ENCODE assay signal across 13 cellular contexts in genomic region chr2:75047907-75048625, GRCh38.
DNase-seq lines count a peak whose midpoint lies in the region; ATAC-seq and TF ChIP-seq lines count a peak whose summit lies in the region.
"Had no signal": no experiment of that assay in that cellular context is flagged by ENCODE, and none has a peak within 500 bp of the region (broad histone marks: within the 10 kb centered on the region; RNA-seq: fewer than 3 reads in every experiment).

No MANE protein-coding gene starts in this region.

- ATAC-seq in GM18870 (IDR thresholded peaks at IDR 0.05; ENCODE audit: unreplicated experiment): no peak
- ATAC-seq: activated CD8-positive, alpha-beta memory T cell treated with anti-CD3 and anti-CD28 coated beads, Interleukin-2, amount 10 ng/mL, durations not matched to agents 7 days and 5 days; right lobe of liver had no signal

- no peaks in the 10 kb centered on the region for H3K27me3 Mint-ChIP-seq in nephron (ENCODE audit: low read depth)
- H3K27me3 Mint-ChIP-seq in activated naive CD8-positive, alpha-beta T cell treated with anti-CD3 and anti-CD28 coated beads for 36 hours: no peaks in the 10 kb centered on the region
- H3K27me3 Mint-ChIP-seq: activated CD8-positive, alpha-beta memory T cell treated with anti-CD3 and anti-CD28 coated beads, Interleukin-2, amount 10 ng/mL, durations not matched to agents 7 days and 5 days; memory B cell had no signal

- no peaks in the 10 kb centered on the region for H3K27me3 ChIP-seq in BE2C
- H3K27me3 ChIP-seq: right lobe of liver had no signal

- TF ChIP-seq CTCF in choroid plexus epithelial cell (conservative IDR thresholded peaks at IDR 0.05; ENCODE audit: low read depth, low read length): no peak
- no peak for TF ChIP-seq CTCF in nephron (IDR thresholded peaks at IDR 0.05; ENCODE audit: unreplicated experiment in 3 of 3)
- TF ChIP-seq CTCF in BE2C (IDR thresholded peaks at IDR 0.05; ENCODE audit: low read depth, low read length): no peak

- H3K9me3 ChIP-seq in BE2C: no peaks in the 10 kb centered on the region
- H3K9me3 ChIP-seq: right lobe of liver had no signal

- no peaks in the 10 kb centered on the region for H3K36me3 Mint-ChIP-seq in nephron (ENCODE audit: low read depth)
- no peaks in the 10 kb centered on the region for H3K36me3 Mint-ChIP-seq in activated naive CD8-positive, alpha-beta T cell treated with anti-CD3 and anti-CD28 coated beads for 36 hours
- H3K36me3 Mint-ChIP-seq: activated CD8-positive, alpha-beta memory T cell treated with anti-CD3 and anti-CD28 coated beads, Interleukin-2, amount 10 ng/mL, durations not matched to agents 7 days and 5 days had no signal

- H3K27ac Mint-ChIP-seq in nephron: peak overlapping the region in 2 of 3 experiments; percentile 71 to 82
- H3K27ac Mint-ChIP-seq in activated naive CD8-positive, alpha-beta T cell treated with anti-CD3 and anti-CD28 coated beads for 36 hours: no peak overlapping the region
- H3K27ac Mint-ChIP-seq: activated CD8-positive, alpha-beta memory T cell treated with anti-CD3 and anti-CD28 coated beads, Interleukin-2, amount 10 ng/mL, durations not matched to agents 7 days and 5 days; memory B cell had no signal

- no peaks in the 10 kb centered on the region for H3K4me1 ChIP-seq in BE2C
- H3K4me1 ChIP-seq: right lobe of liver had no signal

- H3K9me3 Mint-ChIP-seq in nephron: no peaks in the 10 kb centered on the region
- no peaks in the 10 kb centered on the region for H3K9me3 Mint-ChIP-seq in activated naive CD8-positive, alpha-beta T cell treated with anti-CD3 and anti-CD28 coated beads for 36 hours
- H3K9me3 Mint-ChIP-seq: memory B cell had no signal

- H3K4me3 ChIP-seq in choroid plexus epithelial cell (ENCODE audit: low read depth, low read length): no peak overlapping the region
- no peak overlapping the region for H3K4me3 ChIP-seq in BE2C (ENCODE audit: low read depth, low read length)
- H3K4me3 ChIP-seq: right lobe of liver had no signal

- peak; percentile 69 for DNase-seq in DMS53 (lab: John Stamatoyannopoulos, UW)
- DNase-seq in NCI-H226: peak; percentile 43
- DNase-seq in choroid plexus epithelial cell (ENCODE audit: low read depth): peak; percentile 36
- no peak for DNase-seq in activated naive CD8-positive, alpha-beta T cell treated with anti-CD3 and anti-CD28 coated beads for 36 hours
- no peak for DNase-seq in BE2C
- no peak for DNase-seq in mesenteric fat pad (ENCODE audit: low spot score)
- DNase-seq: activated CD8-positive, alpha-beta memory T cell treated with anti-CD3 and anti-CD28 coated beads, Interleukin-2, amount 10 ng/mL, durations not matched to agents 7 days and 5 days; Calu3; right lobe of liver; T-helper 2 cell had no signal

- H3K4me3 Mint-ChIP-seq in nephron: no peak overlapping the region
- H3K4me3 Mint-ChIP-seq in activated naive CD8-positive, alpha-beta T cell treated with anti-CD3 and anti-CD28 coated beads for 36 hours: no peak overlapping the region
- H3K4me3 Mint-ChIP-seq: activated CD8-positive, alpha-beta memory T cell treated with anti-CD3 and anti-CD28 coated beads, Interleukin-2, amount 10 ng/mL, durations not matched to agents 7 days and 5 days; memory B cell had no signal

- peaks cover 38% of the 10 kb centered on the region for H3K4me1 Mint-ChIP-seq in nephron
- no peaks in the 10 kb centered on the region for H3K4me1 Mint-ChIP-seq in activated naive CD8-positive, alpha-beta T cell treated with anti-CD3 and anti-CD28 coated beads for 36 hours
- H3K4me1 Mint-ChIP-seq: activated CD8-positive, alpha-beta memory T cell treated with anti-CD3 and anti-CD28 coated beads, Interleukin-2, amount 10 ng/mL, durations not matched to agents 7 days and 5 days had no signal

- H3K36me3 ChIP-seq in BE2C: no peaks in the 10 kb centered on the region
- H3K36me3 ChIP-seq: right lobe of liver had no signal

Comparison
In these comparisons a context has a peak if more than half of its experiments do, and no peak if none do; other contexts are left out.
1. DNase-seq: peak in DMS53 (single experiment), NCI-H226 (single experiment) and choroid plexus epithelial cell (single experiment); none in activated naive CD8-positive, alpha-beta T cell treated with anti-CD3 and anti-CD28 coated beads for 36 hours (single experiment), BE2C (single experiment) and mesenteric fat pad (single experiment).